Comparison of ENCODE assay signal across 19 cellular contexts in the genomic region with DNA sequence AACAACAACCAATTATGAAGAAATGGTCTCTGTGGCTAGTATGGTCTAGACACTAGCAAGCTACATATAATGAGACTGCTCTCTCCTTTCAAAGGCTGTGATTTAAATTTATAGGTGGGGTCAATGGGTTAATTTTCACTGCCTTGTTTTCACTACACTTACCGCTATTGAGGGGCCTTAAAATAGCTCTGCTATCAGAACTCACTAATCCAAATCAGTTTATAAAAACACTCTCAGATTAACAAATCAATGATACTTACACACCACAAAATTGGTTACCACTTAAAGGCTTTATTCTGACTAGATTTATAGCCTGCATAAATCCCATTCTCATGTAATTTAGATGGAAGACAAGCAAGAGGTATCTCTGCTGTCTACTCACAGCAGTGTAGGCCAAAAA.
"Had no signal": no experiment of that assay in that cellular context is flagged by ENCODE, and none has a peak within 500 bp of the region (broad histone marks: within the 10 kb centered on the region; RNA-seq: fewer than 3 reads in every experiment).

No MANE protein-coding gene starts in this region.

- H3K4me2 ChIP-seq: hepatocyte had no signal

- H3K4me3 ChIP-seq: hepatocyte, psoas muscle, right lobe of liver, suprapubic skin, thyroid gland had no signal

- H3K36me3 ChIP-seq: right lobe of liver, suprapubic skin, thyroid gland had no signal

- H3K4me1 ChIP-seq: psoas muscle, right lobe of liver, suprapubic skin, thyroid gland had no signal

- H3K27ac Mint-ChIP-seq: endodermal cell; naive B cell; nephron; stimulated activated effector memory CD8-positive, alpha-beta T cell treated with anti-CD3 and anti-CD28 coated beads, Interleukin-12 subunit alpha, Interleukin-12 subunit beta, amount 100 ng/mL, for 72 hours; type B pancreatic cell had no signal

- H3K79me2 ChIP-seq: hepatocyte had no signal

- H3K36me3 Mint-ChIP-seq: stimulated activated effector memory CD8-positive, alpha-beta T cell treated with anti-CD3 and anti-CD28 coated beads, Interleukin-12 subunit alpha, Interleukin-12 subunit beta, amount 100 ng/mL, for 72 hours; type B pancreatic cell had no signal

- H3K27me3 ChIP-seq: foreskin keratinocyte, hepatocyte, right lobe of liver, suprapubic skin, thyroid gland had no signal

- H3K9me3 ChIP-seq: psoas muscle, right lobe of liver, suprapubic skin, thyroid gland had no signal

- H3K27ac ChIP-seq: foreskin keratinocyte, hepatocyte, psoas muscle, right lobe of liver, suprapubic skin, thyroid gland had no signal

- DNase-seq: effector CD4-positive, alpha-beta T cell; endodermal cell; erythroblast; foreskin keratinocyte; left colon; mesendoderm; naive B cell; psoas muscle; retina; right lobe of liver; stimulated activated CD4-positive, alpha-beta T cell treated with anti-CD3 and anti-CD28 coated beads, Interleukin-4, amount 100 ng/mL, for 1 hour; stimulated activated CD8-positive, alpha-beta memory T cell treated with anti-CD3 and anti-CD28 coated beads, Interleukin-4, amount 100 ng/mL, for 48 hours; stimulated activated naive CD8-positive, alpha-beta T cell treated with anti-CD3 and anti-CD28 coated beads, Interleukin-15, Interleukin-2, amounts not matched to agents 100 U/mL and 50 U/mL, for 24 hours; thyroid gland had no signal

- H2AFZ ChIP-seq: hepatocyte had no signal

- ATAC-seq: foreskin keratinocyte; left colon; psoas muscle; right lobe of liver; stimulated activated effector memory CD8-positive, alpha-beta T cell treated with anti-CD3 and anti-CD28 coated beads, Interleukin-12 subunit alpha, Interleukin-12 subunit beta, amount 100 ng/mL, for 72 hours; stimulated activated naive CD8-positive, alpha-beta T cell treated with anti-CD3 and anti-CD28 coated beads, Interleukin-15, Interleukin-2, amounts not matched to agents 100 U/mL and 50 U/mL, for 24 hours had no signal

- H3K9me3 Mint-ChIP-seq: endodermal cell; nephron; stimulated activated effector memory CD8-positive, alpha-beta T cell treated with anti-CD3 and anti-CD28 coated beads, Interleukin-12 subunit alpha, Interleukin-12 subunit beta, amount 100 ng/mL, for 72 hours; type B pancreatic cell had no signal
